In the genomic region with DNA sequence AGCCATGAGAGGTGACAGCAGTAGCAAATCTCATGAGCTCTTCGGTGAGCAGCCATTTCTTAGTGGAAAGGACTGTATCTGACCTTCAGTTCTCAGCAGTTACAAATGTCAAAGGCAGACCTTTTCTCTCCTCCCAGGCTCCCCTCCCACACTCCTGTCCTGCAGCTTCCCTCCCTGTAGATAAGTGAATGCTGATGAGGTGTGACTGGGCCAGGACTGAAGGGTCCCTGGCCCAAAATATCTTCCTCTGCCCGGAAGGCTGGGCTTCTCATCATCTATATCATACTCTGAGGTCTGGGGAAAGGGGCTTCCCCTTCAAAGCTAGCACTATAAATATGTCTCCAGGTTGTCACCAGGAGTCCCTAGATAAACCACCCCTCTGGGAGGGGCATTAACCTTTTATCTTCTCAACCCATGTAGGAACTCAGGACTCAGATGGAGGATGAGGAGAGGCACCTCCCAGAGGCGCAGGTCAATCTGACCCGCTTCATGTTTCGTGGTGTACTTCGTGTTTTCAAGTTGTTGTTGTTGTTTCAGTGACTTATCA, we compare ENCODE assay signal across 1 cellular context.
TF ChIP-seq lines count a peak whose summit lies in the region.

No MANE protein-coding gene starts in this region.

TF ChIP-seq in K562, 482 proteins besides CTCF, POLR2A, EP300 and RAD21 (continued from another document and continues in another):
- TF ChIP-seq GMEB1 (CRISPR knock-in tag; IDR thresholded peaks at IDR 0.05) (no peak), RBM17 (IDR thresholded peaks at IDR 0.05; ENCODE audit: borderline replicate concordance, low read depth, low read length) (no peak), SRF (CRISPR knock-in tag; IDR thresholded peaks at IDR 0.05) (peak in 1 of 2 experiments; percentile 70; a peak in 1 of 4 replicates), NFIC (IDR thresholded peaks at IDR 0.05) (peak; percentile 91), KLF16 (IDR thresholded peaks at IDR 0.05) (peak; percentile 94), STAT5A (IDR thresholded peaks at IDR 0.05; ENCODE audit: borderline replicate concordance, low read length) (peak; percentile 95), TAF1 (IDR thresholded peaks at IDR 0.05; ENCODE audit: control insufficient read depth, extremely low read depth, insufficient read depth, low read length, severe bottlenecking) (peak; percentile 64), RCOR1 (IDR thresholded peaks at IDR 0.05; ENCODE audit: borderline replicate concordance in 1 of 2, low read depth in 2 of 2, low read length in 2 of 2) (peak; percentile 85 to 91; a peak in 3 of 4 replicates), ETS1 (conservative IDR thresholded peaks at IDR 0.05; ENCODE audit: control insufficient read depth, low read depth, low read length) (peak; percentile 75; the same call in 1 of the 2 replicates), CC2D1A (IDR thresholded peaks at IDR 0.05) (peak; percentile 95; the same call in 1 of the 2 replicates), U2AF1 (optimal IDR thresholded peaks at IDR 0.05; ENCODE audit: low read depth, low read length) (no peak), GATAD2A (IDR thresholded peaks at IDR 0.05) (peak; percentile 87; the same call in 1 of the 2 replicates), CBX2 (IDR thresholded peaks at IDR 0.05; ENCODE audit: insufficient read depth, low read length, poor library complexity, severe bottlenecking) (no peak), NFYB (IDR thresholded peaks at IDR 0.05; ENCODE audit: extremely low read depth, insufficient read length) (no peak), SIX5 (IDR thresholded peaks at IDR 0.05; ENCODE audit: borderline replicate concordance in 1 of 2, insufficient read depth in 1 of 2, low read depth in 1 of 2, low read length in 2 of 2) (no peak), SMAD2 (IDR thresholded peaks at IDR 0.05; ENCODE audit: low read depth, low read length) (no peak), NBN (IDR thresholded peaks at IDR 0.05; ENCODE audit: low read depth) (peak; percentile 95), E2F3 (CRISPR knock-in tag; IDR thresholded peaks at IDR 0.05) (no peak), NEUROD1 (IDR thresholded peaks at IDR 0.05; ENCODE audit: borderline replicate concordance, low read depth, low read length, partially characterized antibody) (peak; percentile 73), MTA3 (IDR thresholded peaks at IDR 0.05; ENCODE audit: borderline replicate concordance) (peak; percentile 93), PTTG1 (tag; IDR thresholded peaks at IDR 0.05; ENCODE audit: low read depth) (no peak), MCM5 (IDR thresholded peaks at IDR 0.05; ENCODE audit: low read depth) (no peak), PURB (CRISPR knock-in tag; IDR thresholded peaks at IDR 0.05; ENCODE audit: low read depth) (no peak), SMAD3 (CRISPR knock-in tag; conservative IDR thresholded peaks at IDR 0.05) (no peak), ZNF316 (IDR thresholded peaks at IDR 0.05) (peak; percentile 31; the same call in 1 of the 2 replicates), MECOM (CRISPR knock-in tag; IDR thresholded peaks at IDR 0.05) (peak; percentile 89; the same call in 1 of the 2 replicates), ZNF77 (CRISPR knock-in tag; IDR thresholded peaks at IDR 0.05) (no peak), ESRRB (CRISPR knock-in tag; IDR thresholded peaks at IDR 0.05; ENCODE audit: borderline replicate concordance) (no peak), NRF1 (conservative IDR thresholded peaks at IDR 0.05 in 1 of 2, IDR thresholded peaks at IDR 0.05 in 1 of 2) (peak; percentile 49 to 60), HEY1 (CRISPR knock-in tag; IDR thresholded peaks at IDR 0.05; ENCODE audit: borderline replicate concordance) (no peak), RNF2 (IDR thresholded peaks at IDR 0.05) (peak; percentile 94), POLR2AphosphoS5 (IDR thresholded peaks at IDR 0.05; ENCODE audit: control insufficient read depth, insufficient read depth, low read depth, low read length) (peak; percentile 99), CTBP1 (IDR thresholded peaks at IDR 0.05; ENCODE audit: borderline replicate concordance) (peak; percentile 99), ERF (CRISPR knock-in tag; IDR thresholded peaks at IDR 0.05) (no peak), MYBL2 (IDR thresholded peaks at IDR 0.05; ENCODE audit: low read depth) (no peak), MYBL2 (CRISPR knock-in tag; IDR thresholded peaks at IDR 0.05; ENCODE audit: borderline replicate concordance) (no peak), SUPT5H (IDR thresholded peaks at IDR 0.05) (peak; percentile 66), MEF2A (IDR thresholded peaks at IDR 0.05; ENCODE audit: control insufficient read depth, low read depth, low read length) (peak; percentile 92), PML (IDR thresholded peaks at IDR 0.05; ENCODE audit: low read length) (peak; percentile 98), ESRRA (IDR thresholded peaks at IDR 0.05; ENCODE audit: borderline replicate concordance, low read depth) (peak; percentile 95), ZBED1 (IDR thresholded peaks at IDR 0.05) (0 out of 2 replicates have a peak, but pooled peaks have one; percentile 40), ZFX (CRISPR knock-in tag; IDR thresholded peaks at IDR 0.05) (0 out of 2 replicates have a peak, but pooled peaks have one; percentile 15), TBP (optimal IDR thresholded peaks at IDR 0.05; ENCODE audit: low read depth, low read length) (peak; percentile 50), SMARCE1 (IDR thresholded peaks at IDR 0.05) (peak; percentile 96), ZEB2 (IDR thresholded peaks at IDR 0.05) (peak; percentile 97), ETV1 (tag; conservative IDR thresholded peaks at IDR 0.05; ENCODE audit: low read depth) (peak; percentile 76), ATF3 (IDR thresholded peaks at IDR 0.05) (peak; percentile 43; the same call in 1 of the 2 replicates), ATF3 (CRISPR knock-in tag; conservative IDR thresholded peaks at IDR 0.05) (no peak; the same call in 1 of the 2 replicates), GATAD2B (IDR thresholded peaks at IDR 0.05; ENCODE audit: borderline replicate concordance) (peak; percentile 94), TCF3 (CRISPR knock-in tag; IDR thresholded peaks at IDR 0.05) (peak; percentile 98), ZNF830 (CRISPR knock-in tag; IDR thresholded peaks at IDR 0.05) (no peak), ATF1 (CRISPR knock-in tag; IDR thresholded peaks at IDR 0.05) (no peak), ATF1 (tag; IDR thresholded peaks at IDR 0.05) (peak; percentile 77), FOXK1 (CRISPR knock-in tag; IDR thresholded peaks at IDR 0.05; ENCODE audit: borderline replicate concordance) (no peak), EGR1 (conservative IDR thresholded peaks at IDR 0.05) (peak; percentile 77), BHLHE40 (IDR thresholded peaks at IDR 0.05; ENCODE audit: low read length) (peak; percentile 72)
- TF ChIP-seq, protein P1, sequence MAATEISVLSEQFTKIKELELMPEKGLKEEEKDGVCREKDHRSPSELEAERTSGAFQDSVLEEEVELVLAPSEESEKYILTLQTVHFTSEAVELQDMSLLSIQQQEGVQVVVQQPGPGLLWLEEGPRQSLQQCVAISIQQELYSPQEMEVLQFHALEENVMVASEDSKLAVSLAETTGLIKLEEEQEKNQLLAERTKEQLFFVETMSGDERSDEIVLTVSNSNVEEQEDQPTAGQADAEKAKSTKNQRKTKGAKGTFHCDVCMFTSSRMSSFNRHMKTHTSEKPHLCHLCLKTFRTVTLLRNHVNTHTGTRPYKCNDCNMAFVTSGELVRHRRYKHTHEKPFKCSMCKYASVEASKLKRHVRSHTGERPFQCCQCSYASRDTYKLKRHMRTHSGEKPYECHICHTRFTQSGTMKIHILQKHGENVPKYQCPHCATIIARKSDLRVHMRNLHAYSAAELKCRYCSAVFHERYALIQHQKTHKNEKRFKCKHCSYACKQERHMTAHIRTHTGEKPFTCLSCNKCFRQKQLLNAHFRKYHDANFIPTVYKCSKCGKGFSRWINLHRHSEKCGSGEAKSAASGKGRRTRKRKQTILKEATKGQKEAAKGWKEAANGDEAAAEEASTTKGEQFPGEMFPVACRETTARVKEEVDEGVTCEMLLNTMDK (IDR thresholded peaks at IDR 0.05; ENCODE audit: borderline replicate concordance, insufficient read depth, low read depth, low read length, poor library complexity, severe bottlenecking): no peak
- TF ChIP-seq, protein P2, sequence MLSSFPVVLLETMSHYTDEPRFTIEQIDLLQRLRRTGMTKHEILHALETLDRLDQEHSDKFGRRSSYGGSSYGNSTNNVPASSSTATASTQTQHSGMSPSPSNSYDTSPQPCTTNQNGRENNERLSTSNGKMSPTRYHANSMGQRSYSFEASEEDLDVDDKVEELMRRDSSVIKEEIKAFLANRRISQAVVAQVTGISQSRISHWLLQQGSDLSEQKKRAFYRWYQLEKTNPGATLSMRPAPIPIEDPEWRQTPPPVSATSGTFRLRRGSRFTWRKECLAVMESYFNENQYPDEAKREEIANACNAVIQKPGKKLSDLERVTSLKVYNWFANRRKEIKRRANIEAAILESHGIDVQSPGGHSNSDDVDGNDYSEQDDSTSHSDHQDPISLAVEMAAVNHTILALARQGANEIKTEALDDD (IDR thresholded peaks at IDR 0.05): peak; percentile 80
- TF ChIP-seq, protein P3, sequence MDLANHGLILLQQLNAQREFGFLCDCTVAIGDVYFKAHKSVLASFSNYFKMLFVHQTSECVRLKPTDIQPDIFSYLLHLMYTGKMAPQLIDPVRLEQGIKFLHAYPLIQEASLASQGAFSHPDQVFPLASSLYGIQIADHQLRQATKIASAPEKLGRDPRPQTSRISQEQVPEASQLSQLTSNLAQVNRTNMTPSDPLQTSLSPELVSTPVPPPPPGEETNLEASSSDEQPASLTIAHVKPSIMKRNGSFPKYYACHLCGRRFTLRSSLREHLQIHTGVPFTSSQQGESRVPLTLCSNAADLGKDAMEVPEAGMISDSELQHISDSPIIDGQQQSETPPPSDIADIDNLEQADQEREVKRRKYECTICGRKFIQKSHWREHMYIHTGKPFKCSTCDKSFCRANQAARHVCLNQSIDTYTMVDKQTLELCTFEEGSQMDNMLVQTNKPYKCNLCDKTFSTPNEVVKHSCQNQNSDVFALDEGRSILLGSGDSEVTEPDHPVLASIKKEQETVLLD (IDR thresholded peaks at IDR 0.05): peak; percentile 84
- TF ChIP-seq, protein P4, sequence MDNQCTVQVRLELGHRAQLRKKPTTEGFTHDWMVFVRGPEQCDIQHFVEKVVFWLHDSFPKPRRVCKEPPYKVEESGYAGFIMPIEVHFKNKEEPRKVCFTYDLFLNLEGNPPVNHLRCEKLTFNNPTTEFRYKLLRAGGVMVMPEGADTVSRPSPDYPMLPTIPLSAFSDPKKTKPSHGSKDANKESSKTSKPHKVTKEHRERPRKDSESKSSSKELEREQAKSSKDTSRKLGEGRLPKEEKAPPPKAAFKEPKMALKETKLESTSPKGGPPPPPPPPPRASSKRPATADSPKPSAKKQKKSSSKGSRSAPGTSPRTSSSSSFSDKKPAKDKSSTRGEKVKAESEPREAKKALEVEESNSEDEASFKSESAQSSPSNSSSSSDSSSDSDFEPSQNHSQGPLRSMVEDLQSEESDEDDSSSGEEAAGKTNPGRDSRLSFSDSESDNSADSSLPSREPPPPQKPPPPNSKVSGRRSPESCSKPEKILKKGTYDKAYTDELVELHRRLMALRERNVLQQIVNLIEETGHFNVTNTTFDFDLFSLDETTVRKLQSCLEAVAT (IDR thresholded peaks at IDR 0.05): peak in 1 of 2 experiments; percentile 25; a peak in 1 of 4 replicates
- TF ChIP-seq, protein P5, sequence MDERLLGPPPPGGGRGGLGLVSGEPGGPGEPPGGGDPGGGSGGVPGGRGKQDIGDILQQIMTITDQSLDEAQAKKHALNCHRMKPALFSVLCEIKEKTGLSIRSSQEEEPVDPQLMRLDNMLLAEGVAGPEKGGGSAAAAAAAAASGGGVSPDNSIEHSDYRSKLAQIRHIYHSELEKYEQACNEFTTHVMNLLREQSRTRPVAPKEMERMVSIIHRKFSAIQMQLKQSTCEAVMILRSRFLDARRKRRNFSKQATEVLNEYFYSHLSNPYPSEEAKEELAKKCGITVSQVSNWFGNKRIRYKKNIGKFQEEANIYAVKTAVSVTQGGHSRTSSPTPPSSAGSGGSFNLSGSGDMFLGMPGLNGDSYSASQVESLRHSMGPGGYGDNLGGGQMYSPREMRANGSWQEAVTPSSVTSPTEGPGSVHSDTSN (CRISPR knock-in tag; IDR thresholded peaks at IDR 0.05; ENCODE audit: low read depth): peak; percentile 48; the same call in 1 of the 2 replicates
- TF ChIP-seq, protein P5 (tag; conservative IDR thresholded peaks at IDR 0.05; ENCODE audit: low read depth): peak; percentile 98
